In the genomic region with DNA sequence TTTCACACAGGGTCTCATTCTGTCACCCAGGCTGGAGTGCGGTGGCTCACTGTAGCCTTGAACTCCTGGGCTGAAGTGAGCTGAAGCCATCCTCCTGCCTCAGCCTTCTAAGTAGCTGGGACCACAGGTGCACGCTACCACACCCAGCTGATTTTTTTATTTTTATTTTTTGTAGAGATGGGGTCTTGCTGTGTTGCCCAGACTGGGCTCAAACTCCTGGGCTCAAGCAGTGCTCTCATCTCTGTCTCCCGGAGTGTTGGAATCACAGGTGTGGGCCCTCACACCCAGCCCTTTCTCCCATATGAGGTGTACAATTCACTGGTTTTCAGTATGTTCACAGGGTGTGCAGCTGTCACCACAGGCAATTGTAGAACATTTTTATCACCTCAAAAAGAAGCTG, we compare ENCODE assay signal across 8 cellular contexts.
"Had no signal": no experiment of that assay in that cellular context is flagged by ENCODE, and none has a peak within 500 bp of the region (broad histone marks: within the 10 kb centered on the region; RNA-seq: fewer than 3 reads in every experiment).

No MANE protein-coding gene starts in this region.

- ATAC-seq: activated CD8-positive, alpha-beta T cell treated with anti-CD3 and anti-CD28 coated beads, Interleukin-2, amount 10 ng/mL, durations not matched to agents 7 days and 5 days; stimulated activated effector memory CD8-positive, alpha-beta T cell treated with anti-CD3 and anti-CD28 coated beads, Interleukin-12 subunit alpha, Interleukin-12 subunit beta, amount 100 ng/mL, for 72 hours had no signal

- H3K9me3 Mint-ChIP-seq: immature natural killer cell; neural crest cell; stimulated activated effector memory CD8-positive, alpha-beta T cell treated with anti-CD3 and anti-CD28 coated beads, Interleukin-12 subunit alpha, Interleukin-12 subunit beta, amount 100 ng/mL, for 72 hours had no signal

- DNase-seq: activated CD8-positive, alpha-beta T cell treated with anti-CD3 and anti-CD28 coated beads, Interleukin-2, amount 10 ng/mL, durations not matched to agents 7 days and 5 days; dermis blood vessel endothelial cell; immature natural killer cell; mesendoderm; stimulated activated CD4-positive, alpha-beta T cell treated with anti-CD3 and anti-CD28 coated beads, Interleukin-12 subunit alpha, Interleukin-12 subunit beta, amount 100 ng/mL, for 4 hours had no signal

- H3K4me3 Mint-ChIP-seq: activated CD8-positive, alpha-beta T cell treated with anti-CD3 and anti-CD28 coated beads, Interleukin-2, amount 10 ng/mL, durations not matched to agents 7 days and 5 days; stimulated activated effector memory CD8-positive, alpha-beta T cell treated with anti-CD3 and anti-CD28 coated beads, Interleukin-12 subunit alpha, Interleukin-12 subunit beta, amount 100 ng/mL, for 72 hours had no signal

- H3K27ac Mint-ChIP-seq: activated CD8-positive, alpha-beta T cell treated with anti-CD3 and anti-CD28 coated beads, Interleukin-2, amount 10 ng/mL, durations not matched to agents 7 days and 5 days; stimulated activated effector memory CD8-positive, alpha-beta T cell treated with anti-CD3 and anti-CD28 coated beads, Interleukin-12 subunit alpha, Interleukin-12 subunit beta, amount 100 ng/mL, for 72 hours had no signal

- H3K27ac ChIP-seq: epithelial cell of prostate had no signal
